1 cellular context compared by ENCODE assay signal in genomic region chr1:226912587-226913176, GRCh38.
TF ChIP-seq lines count a peak whose summit lies in the region.

No MANE protein-coding gene starts in this region.

TF ChIP-seq in K562, 482 proteins besides CTCF, POLR2A, EP300 and RAD21 (continued from another document):
- TF ChIP-seq ZEB2 (IDR thresholded peaks at IDR 0.05) (peak; percentile 64; the same call in 1 of the 2 replicates), ZNF445 (CRISPR knock-in tag; IDR thresholded peaks at IDR 0.05; ENCODE audit: low read depth) (no peak), ZNF133 (CRISPR knock-in tag; IDR thresholded peaks at IDR 0.05) (no peak), ID3 (CRISPR knock-in tag; IDR thresholded peaks at IDR 0.05) (no peak), ID3 (tag; IDR thresholded peaks at IDR 0.05) (no peak), U2AF2 (optimal IDR thresholded peaks at IDR 0.05; ENCODE audit: low read depth, low read length) (no peak), ZNF507 (tag; conservative IDR thresholded peaks at IDR 0.05) (no peak), ZBTB26 (CRISPR knock-in tag; IDR thresholded peaks at IDR 0.05) (no peak), RFX1 (IDR thresholded peaks at IDR 0.05) (peak; percentile 48), SMAD4 (CRISPR knock-in tag; conservative IDR thresholded peaks at IDR 0.05) (no peak), DIDO1 (tag; IDR thresholded peaks at IDR 0.05; ENCODE audit: low read depth) (no peak), POU5F1 (IDR thresholded peaks at IDR 0.05; ENCODE audit: borderline replicate concordance, low read depth, low read length, partially characterized antibody) (no peak), ZNF589 (CRISPR knock-in tag; IDR thresholded peaks at IDR 0.05; ENCODE audit: low read depth) (no peak), POLR2AphosphoS5 (IDR thresholded peaks at IDR 0.05; ENCODE audit: control insufficient read depth, insufficient read depth, low read depth, low read length) (no peak), TEAD4 (IDR thresholded peaks at IDR 0.05; ENCODE audit: low read length) (no peak), TEAD4 (CRISPR knock-in tag; IDR thresholded peaks at IDR 0.05; ENCODE audit: borderline replicate concordance) (no peak), ZNF384 (IDR thresholded peaks at IDR 0.05; ENCODE audit: low read depth, low read length) (no peak), ZNF583 (CRISPR knock-in tag; IDR thresholded peaks at IDR 0.05) (no peak), ZNF165 (CRISPR knock-in tag; IDR thresholded peaks at IDR 0.05; ENCODE audit: borderline replicate concordance) (no peak), ARID1B (IDR thresholded peaks at IDR 0.05) (no peak), RCOR1 (IDR thresholded peaks at IDR 0.05; ENCODE audit: borderline replicate concordance in 1 of 2, low read depth in 2 of 2, low read length in 2 of 2) (0 out of 4 replicates have a peak, but pooled peaks of 1 of the 2 experiments have one; percentile 29), ELF2 (CRISPR knock-in tag; IDR thresholded peaks at IDR 0.05) (no peak), YY1 (IDR thresholded peaks at IDR 0.05; ENCODE audit: borderline replicate concordance in 1 of 3, control insufficient read depth in 1 of 3, extremely low read depth in 1 of 3, insufficient read depth in 3 of 3, insufficient read length in 1 of 3, insufficient replicate concordance in 2 of 3, low read depth in 1 of 3, low read length in 2 of 3) (peak; percentile 13 to 81 (median 55)), KDM4B (IDR thresholded peaks at IDR 0.05; ENCODE audit: borderline replicate concordance in 2 of 2, low read depth in 1 of 2) (no peak), FOXJ3 (CRISPR knock-in tag; IDR thresholded peaks at IDR 0.05) (no peak), DEAF1 (CRISPR knock-in tag; IDR thresholded peaks at IDR 0.05) (peak; percentile 21; the same call in 1 of the 2 replicates), ZNF639 (CRISPR knock-in tag; conservative IDR thresholded peaks at IDR 0.05 in 1 of 2, IDR thresholded peaks at IDR 0.05 in 1 of 2) (no peak)
- TF ChIP-seq, protein P1, sequence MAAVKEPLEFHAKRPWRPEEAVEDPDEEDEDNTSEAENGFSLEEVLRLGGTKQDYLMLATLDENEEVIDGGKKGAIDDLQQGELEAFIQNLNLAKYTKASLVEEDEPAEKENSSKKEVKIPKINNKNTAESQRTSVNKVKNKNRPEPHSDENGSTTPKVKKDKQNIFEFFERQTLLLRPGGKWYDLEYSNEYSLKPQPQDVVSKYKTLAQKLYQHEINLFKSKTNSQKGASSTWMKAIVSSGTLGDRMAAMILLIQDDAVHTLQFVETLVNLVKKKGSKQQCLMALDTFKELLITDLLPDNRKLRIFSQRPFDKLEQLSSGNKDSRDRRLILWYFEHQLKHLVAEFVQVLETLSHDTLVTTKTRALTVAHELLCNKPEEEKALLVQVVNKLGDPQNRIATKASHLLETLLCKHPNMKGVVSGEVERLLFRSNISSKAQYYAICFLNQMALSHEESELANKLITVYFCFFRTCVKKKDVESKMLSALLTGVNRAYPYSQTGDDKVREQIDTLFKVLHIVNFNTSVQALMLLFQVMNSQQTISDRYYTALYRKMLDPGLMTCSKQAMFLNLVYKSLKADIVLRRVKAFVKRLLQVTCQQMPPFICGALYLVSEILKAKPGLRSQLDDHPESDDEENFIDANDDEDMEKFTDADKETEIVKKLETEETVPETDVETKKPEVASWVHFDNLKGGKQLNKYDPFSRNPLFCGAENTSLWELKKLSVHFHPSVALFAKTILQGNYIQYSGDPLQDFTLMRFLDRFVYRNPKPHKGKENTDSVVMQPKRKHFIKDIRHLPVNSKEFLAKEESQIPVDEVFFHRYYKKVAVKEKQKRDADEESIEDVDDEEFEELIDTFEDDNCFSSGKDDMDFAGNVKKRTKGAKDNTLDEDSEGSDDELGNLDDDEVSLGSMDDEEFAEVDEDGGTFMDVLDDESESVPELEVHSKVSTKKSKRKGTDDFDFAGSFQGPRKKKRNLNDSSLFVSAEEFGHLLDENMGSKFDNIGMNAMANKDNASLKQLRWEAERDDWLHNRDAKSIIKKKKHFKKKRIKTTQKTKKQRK (IDR thresholded peaks at IDR 0.05; ENCODE audit: borderline replicate concordance, low read depth, low read length) = no peak
- TF ChIP-seq, protein P2, sequence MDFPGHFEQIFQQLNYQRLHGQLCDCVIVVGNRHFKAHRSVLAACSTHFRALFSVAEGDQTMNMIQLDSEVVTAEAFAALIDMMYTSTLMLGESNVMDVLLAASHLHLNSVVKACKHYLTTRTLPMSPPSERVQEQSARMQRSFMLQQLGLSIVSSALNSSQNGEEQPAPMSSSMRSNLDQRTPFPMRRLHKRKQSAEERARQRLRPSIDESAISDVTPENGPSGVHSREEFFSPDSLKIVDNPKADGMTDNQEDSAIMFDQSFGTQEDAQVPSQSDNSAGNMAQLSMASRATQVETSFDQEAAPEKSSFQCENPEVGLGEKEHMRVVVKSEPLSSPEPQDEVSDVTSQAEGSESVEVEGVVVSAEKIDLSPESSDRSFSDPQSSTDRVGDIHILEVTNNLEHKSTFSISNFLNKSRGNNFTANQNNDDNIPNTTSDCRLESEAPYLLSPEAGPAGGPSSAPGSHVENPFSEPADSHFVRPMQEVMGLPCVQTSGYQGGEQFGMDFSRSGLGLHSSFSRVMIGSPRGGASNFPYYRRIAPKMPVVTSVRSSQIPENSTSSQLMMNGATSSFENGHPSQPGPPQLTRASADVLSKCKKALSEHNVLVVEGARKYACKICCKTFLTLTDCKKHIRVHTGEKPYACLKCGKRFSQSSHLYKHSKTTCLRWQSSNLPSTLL (IDR thresholded peaks at IDR 0.05) = no peak
- TF ChIP-seq, protein P3, sequence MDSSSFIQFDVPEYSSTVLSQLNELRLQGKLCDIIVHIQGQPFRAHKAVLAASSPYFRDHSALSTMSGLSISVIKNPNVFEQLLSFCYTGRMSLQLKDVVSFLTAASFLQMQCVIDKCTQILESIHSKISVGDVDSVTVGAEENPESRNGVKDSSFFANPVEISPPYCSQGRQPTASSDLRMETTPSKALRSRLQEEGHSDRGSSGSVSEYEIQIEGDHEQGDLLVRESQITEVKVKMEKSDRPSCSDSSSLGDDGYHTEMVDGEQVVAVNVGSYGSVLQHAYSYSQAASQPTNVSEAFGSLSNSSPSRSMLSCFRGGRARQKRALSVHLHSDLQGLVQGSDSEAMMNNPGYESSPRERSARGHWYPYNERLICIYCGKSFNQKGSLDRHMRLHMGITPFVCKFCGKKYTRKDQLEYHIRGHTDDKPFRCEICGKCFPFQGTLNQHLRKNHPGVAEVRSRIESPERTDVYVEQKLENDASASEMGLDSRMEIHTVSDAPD (CRISPR knock-in tag; IDR thresholded peaks at IDR 0.05) = no peak
TF ChIP-seq in K562: peak in this region for 17.
